In the genomic region with DNA sequence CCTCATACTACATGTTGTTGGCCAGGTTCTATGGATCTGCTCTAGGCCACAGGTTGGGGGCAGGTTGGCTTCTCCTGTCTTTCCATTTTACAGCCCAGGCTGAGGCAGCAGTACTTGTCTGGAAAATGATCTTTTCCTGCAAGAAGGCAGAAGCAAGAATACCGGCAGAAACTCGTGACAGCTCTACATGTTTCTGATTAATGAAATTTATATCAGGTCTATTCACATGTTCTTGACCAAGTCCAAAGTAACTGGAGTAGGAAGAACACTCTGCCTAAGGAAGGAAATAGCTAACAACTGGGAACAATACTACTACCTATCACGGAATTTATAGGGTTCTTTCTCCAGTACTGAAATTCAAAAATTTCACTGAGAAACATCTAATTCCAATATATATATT, we compare ENCODE assay signal across 5 cellular contexts.
"Had no signal": no experiment of that assay in that cellular context is flagged by ENCODE, and none has a peak within 500 bp of the region (broad histone marks: within the 10 kb centered on the region; RNA-seq: fewer than 3 reads in every experiment).

No MANE protein-coding gene starts in this region.

- DNase-seq: H9, KBM-7 had no signal

- H3K27ac ChIP-seq: HL-60 had no signal

- ATAC-seq: GM23338, HepG2 had no signal

- H3K4me3 ChIP-seq: GM23338 had no signal

- H2AFZ ChIP-seq: GM23338 had no signal

- H3K4me2 ChIP-seq: GM23338 had no signal
